In genomic region chr18:74456409-74457042, GRCh38 we compare ENCODE assay signal across 9 cellular contexts. TPM values are rescaled to one million over a fixed set of nuclear protein-coding genes. Genes with fewer than 3 reads are reported as not detected.
DNase-seq lines count a peak whose midpoint lies in the region; ATAC-seq, FAIRE-seq and TF ChIP-seq lines count a peak whose summit lies in the region.
"Had no signal": no experiment of that assay in that cellular context is flagged by ENCODE, and none has a peak within 500 bp of the region (broad histone marks: within the 10 kb centered on the region; RNA-seq: fewer than 3 reads in every experiment).

No MANE protein-coding gene starts in this region.

- peaks cover 26 to 55% of the 10 kb centered on the region in 2 donors for H3K27me3 Mint-ChIP-seq in natural killer cell treated with Interleukin-12 subunit alpha and Interleukin-12 subunit beta and Interleukin-15 and Interleukin-18, amount 100 ng/mL, for 72 hours
- H3K27me3 Mint-ChIP-seq in natural killer cell (ENCODE audit: low read depth in 2 of 2) (peaks cover 31 to 54% of the 10 kb centered on the region in 2 donors), neural progenitor cell (ENCODE audit: insufficient read depth, low read depth) (peaks cover 40% of the 10 kb centered on the region)

- H3K9me3 ChIP-seq in neural progenitor cell (ENCODE audit: low read depth), result no peaks in the 10 kb centered on the region

- H4K20me1 ChIP-seq in neural progenitor cell (ENCODE audit: low read depth), result no peaks in the 10 kb centered on the region

- intact Hi-C loops in natural killer cell (cut with micrococcal nuclease), result no loop called here

- peaks cover 3% of the 10 kb centered on the region for H3K79me2 ChIP-seq in neural progenitor cell (ENCODE audit: low read depth)

- peak overlapping the region; percentile 99 for H3K4me2 ChIP-seq in neural progenitor cell

- no peaks in the 10 kb centered on the region for H3K4me1 Mint-ChIP-seq in natural killer cell treated with Interleukin-12 subunit alpha and Interleukin-12 subunit beta and Interleukin-15 and Interleukin-18, amount 100 ng/mL, for 72 hours (ENCODE audit: low read depth in 2 of 2)
- H3K4me1 Mint-ChIP-seq in natural killer cell, result peaks cover 0 to 5% of the 10 kb centered on the region in 2 donors
- H3K4me1 Mint-ChIP-seq in neural progenitor cell, result peaks cover 33% of the 10 kb centered on the region

- peak overlapping the region; percentile 9 for H3K9ac ChIP-seq in neural progenitor cell

- H3K4me1 ChIP-seq in neural progenitor cell, result peaks cover 61% of the 10 kb centered on the region

- no peaks in the 10 kb centered on the region for H3K9me3 Mint-ChIP-seq in natural killer cell treated with Interleukin-12 subunit alpha and Interleukin-12 subunit beta and Interleukin-15 and Interleukin-18, amount 100 ng/mL, for 72 hours
- H3K9me3 Mint-ChIP-seq in natural killer cell, result no peaks in the 10 kb centered on the region
- no peaks in the 10 kb centered on the region for H3K9me3 Mint-ChIP-seq in neural progenitor cell

- no peak overlapping the region for H3K27ac ChIP-seq in neural progenitor cell

- H3K4me3 ChIP-seq in neural progenitor cell, result peak overlapping the region; percentile 91

- ATAC-seq in natural killer cell treated with Interleukin-12 subunit alpha and Interleukin-12 subunit beta and Interleukin-15 and Interleukin-18, amount 100 ng/mL, for 72 hours, result peak; percentile 25 to 37
- no peak for ATAC-seq in natural killer cell
- no peak for ATAC-seq in HG03342 (IDR thresholded peaks at IDR 0.05; ENCODE audit: unreplicated experiment)

- peak overlapping the region; percentile 88 for H2AFZ ChIP-seq in neural progenitor cell (replicated peaks)

- TF ChIP-seq CTCF in natural killer cell (IDR thresholded peaks at IDR 0.05) (no peak), neural progenitor cell (IDR thresholded peaks at IDR 0.05) (no peak)

- peaks cover 50% of the 10 kb centered on the region for H3K27me3 ChIP-seq in neural progenitor cell

- peaks cover 56% of the 10 kb centered on the region for H3F3A ChIP-seq in neural progenitor cell (ENCODE audit: low read depth)

- H3K4me3 Mint-ChIP-seq in natural killer cell treated with Interleukin-12 subunit alpha and Interleukin-12 subunit beta and Interleukin-15 and Interleukin-18, amount 100 ng/mL, for 72 hours, result no peak overlapping the region
- H3K4me3 Mint-ChIP-seq in natural killer cell (no peak overlapping the region), neural progenitor cell (peak overlapping the region; percentile 75)

- no peaks in the 10 kb centered on the region for H3K36me3 ChIP-seq in neural progenitor cell

- peak; percentile 60 for DNase-seq in natural killer cell treated with Interleukin-12 subunit alpha and Interleukin-12 subunit beta and Interleukin-15 and Interleukin-18, amount 100 ng/mL, for 72 hours (ENCODE audit: low spot score)
- DNase-seq in natural killer cell (no peak), globus pallidus (ENCODE audit: low spot score) (peak; percentile 45), neural progenitor cell (ENCODE audit: low spot score) (peak; percentile 59), inferior parietal cortex (ENCODE audit: extremely low spot score) (no peak), GM19239 (ENCODE audit: insufficient read length, low spot score) (no peak)
- no peak for DNase-seq in activated CD4-positive, alpha-beta T cell treated with anti-CD3 and anti-CD28 coated beads for 1 hour

- no peaks in the 10 kb centered on the region for H3K36me3 Mint-ChIP-seq in natural killer cell treated with Interleukin-12 subunit alpha and Interleukin-12 subunit beta and Interleukin-15 and Interleukin-18, amount 100 ng/mL, for 72 hours
- H3K36me3 Mint-ChIP-seq in natural killer cell (no peaks in the 10 kb centered on the region), neural progenitor cell (no peaks in the 10 kb centered on the region)

- no peak for FAIRE-seq in GM19239 (lab: Jason Lieb, UNC)

- no peak overlapping the region for H3K27ac Mint-ChIP-seq in natural killer cell treated with Interleukin-12 subunit alpha and Interleukin-12 subunit beta and Interleukin-15 and Interleukin-18, amount 100 ng/mL, for 72 hours
- H3K27ac Mint-ChIP-seq in natural killer cell (no peak overlapping the region), neural progenitor cell (no peak overlapping the region)

RNA-seq across cellular contexts. Expression of gene DIPK1C, which starts 0.6 kb away (rescaled TPM):
- not detected for total RNA-seq in natural killer cell treated with Interleukin-12 subunit alpha and Interleukin-12 subunit beta and Interleukin-15 and Interleukin-18, amount 100 ng/mL, for 72 hours
- total RNA-seq in natural killer cell (not detected), neural progenitor cell (ENCODE audit: low replicate concordance) (12.9 and 13.7 TPM in 2 replicates)
- total RNA-seq: fibroblast of lung had no signal

RNA-seq across cellular contexts. Expression of gene CNDP2, which starts 39.6 kb away (rescaled TPM):
- 100 to 1,000 TPM; 152 to 215 TPM for total RNA-seq in natural killer cell treated with Interleukin-12 subunit alpha and Interleukin-12 subunit beta and Interleukin-15 and Interleukin-18, amount 100 ng/mL, for 72 hours
- total RNA-seq in natural killer cell (100 to 1,000 TPM; 147 to 167 (median 153) TPM), neural progenitor cell (ENCODE audit: low replicate concordance) (56.1 and 69.7 TPM in 2 replicates)

Comparison
In these comparisons a context has a peak if more than half of its experiments do, and no peak if none do; other contexts are left out.
1. ATAC-seq: peak in natural killer cell treated with Interleukin-12 subunit alpha and Interleukin-12 subunit beta and Interleukin-15 and Interleukin-18, amount 100 ng/mL, for 72 hours (2 of 2); none in natural killer cell (0 of 3) and HG03342 (single experiment).
2. DNase-seq: peak in natural killer cell treated with Interleukin-12 subunit alpha and Interleukin-12 subunit beta and Interleukin-15 and Interleukin-18, amount 100 ng/mL, for 72 hours (single experiment), globus pallidus (single experiment) and neural progenitor cell (single experiment); none in natural killer cell (single experiment), inferior parietal cortex (single experiment), GM19239 (single experiment) and activated CD4-positive, alpha-beta T cell treated with anti-CD3 and anti-CD28 coated beads for 1 hour (single experiment).
3. RNA of gene DIPK1C, which starts 0.6 kb away (total RNA-seq): 12.9 to 13.7 TPM in neural progenitor cell; not detected in natural killer cell treated with Interleukin-12 subunit alpha and Interleukin-12 subunit beta and Interleukin-15 and Interleukin-18, amount 100 ng/mL, for 72 hours and not detected in natural killer cell; every median in the first group is over 10 times any median in the second.